In the genomic region with DNA sequence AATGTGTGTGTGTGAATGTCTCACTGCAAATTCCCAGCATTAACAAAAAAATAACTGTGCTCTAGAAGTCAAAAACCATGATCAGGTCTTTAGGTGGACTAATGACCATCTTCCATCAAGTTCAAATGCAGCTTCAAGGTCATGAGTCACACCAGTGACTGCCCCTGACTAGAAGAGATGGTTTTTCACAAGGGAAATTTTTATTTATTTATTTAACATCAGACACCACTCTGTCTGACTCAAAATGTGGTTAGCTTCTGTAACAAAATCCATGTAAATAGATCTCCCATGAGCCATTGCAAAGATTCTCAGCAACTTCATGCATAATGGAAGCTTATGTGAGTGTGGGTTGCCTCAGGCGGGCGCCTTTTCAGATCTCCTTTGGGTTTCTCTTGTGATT, we compare ENCODE assay signal across 23 cellular contexts.
A peak's percentile ranks its signal among the peaks of the same experiment; 100 is the strongest.
DNase-seq lines count a peak whose midpoint lies in the region; ATAC-seq, FAIRE-seq and TF ChIP-seq lines count a peak whose summit lies in the region.
"Had no signal": no experiment of that assay in that cellular context is flagged by ENCODE, and none has a peak within 500 bp of the region (broad histone marks: within the 10 kb centered on the region; RNA-seq: fewer than 3 reads in every experiment).

No MANE protein-coding gene starts in this region.

- H3K9me3 ChIP-seq in mesenchymal stem cell (ENCODE audit: control insufficient read depth, low read length) (no peaks in the 10 kb centered on the region), SK-N-SH (no peaks in the 10 kb centered on the region)
- H3K9me3 ChIP-seq: heart right ventricle, Peyer's patch had no signal

- no peak for FAIRE-seq in GM12892 (lab: Jason Lieb, UNC)
- FAIRE-seq: endometrium, GM19239 had no signal

- no peaks in the 10 kb centered on the region for H3K9me2 ChIP-seq in SK-N-SH

- H3K79me1 ChIP-seq in mesenchymal stem cell (replicated peaks; ENCODE audit: low read length, poor library complexity, severe bottlenecking), result no peaks in the 10 kb centered on the region

- no peak for TF ChIP-seq EP300 in SK-N-SH (IDR thresholded peaks at IDR 0.05; ENCODE audit: borderline replicate concordance in 1 of 2, low read depth in 1 of 2, low read length in 1 of 2)

- H2BK120ac ChIP-seq in mesenchymal stem cell (ENCODE audit: low read depth, low read length), result no peak overlapping the region

- WGBS in mesenchymal stem cell, result 100% methylated on average over 2 of the region's 2 CpGs
- WGBS in SK-N-SH (ENCODE audit: low lambda C conversion rate), result 62% methylated on average over 2 of the region's 2 CpGs

- no peaks in the 10 kb centered on the region for H4K20me1 ChIP-seq in SK-N-SH (ENCODE audit: insufficient read depth)

- H4K8ac ChIP-seq in mesenchymal stem cell (ENCODE audit: low read length), result no peak overlapping the region

- H3K4me1 ChIP-seq in mesenchymal stem cell (ENCODE audit: control insufficient read depth, insufficient read depth, low read depth, low read length), result no peaks in the 10 kb centered on the region
- H3K4me1 ChIP-seq in SK-N-SH (ENCODE audit: control insufficient read depth in 1 of 2, insufficient read depth in 2 of 2, low read depth in 1 of 2, low read length in 1 of 2), result no peaks in the 10 kb centered on the region
- H3K4me1 ChIP-seq: heart right ventricle, Peyer's patch had no signal

- no peak overlapping the region for H3K4ac ChIP-seq in mesenchymal stem cell (ENCODE audit: low read depth in 1 of 2, low read length in 2 of 2)

- peak; percentile 23 for DNase-seq in AG20443 (ENCODE audit: low spot score)
- DNase-seq in HT1080 (ENCODE audit: low read depth), result peak; percentile 82
- DNase-seq in astrocyte of the cerebellum (ENCODE audit: low read depth), result peak; percentile 31
- DNase-seq in mesenchymal stem cell, result peak; percentile 79
- DNase-seq in nucleus accumbens (lab: John Stamatoyannopoulos, UW), result no peak
- no peak for DNase-seq in SK-N-SH
- DNase-seq in GM12892 (ENCODE audit: insufficient read length), result no peak
- DNase-seq: ACHN; activated CD4-positive, alpha-beta T cell treated with anti-CD3 and anti-CD28 coated beads, Interleukin-2, amount 50 U/mL, for 1 hour; activated naive CD8-positive, alpha-beta T cell treated with anti-CD3 and anti-CD28 coated beads, Interleukin-2, amount 10 ng/mL, durations not matched to agents 7 days and 5 days; heart right ventricle; naive thymus-derived CD8-positive, alpha-beta T cell; NCI-H2107; NCI-H510A treated with DMSO at 0.1 percent for 48 hours; NK-92 treated with Interleukin-12 subunit alpha and Interleukin-12 subunit beta, amount 100 ng/mL, for 24 hours; Peyer's patch; right cardiac atrium; T-helper 2 cell; WERI-Rb-1 had no signal

- H3K36me3 ChIP-seq in mesenchymal stem cell (ENCODE audit: control insufficient read depth in 1 of 2, insufficient read depth in 2 of 2, low read depth in 1 of 2, low read length in 2 of 2) (no peaks in the 10 kb centered on the region), SK-N-SH (replicated peaks in 1 of 2; ENCODE audit: control insufficient read depth in 1 of 2, insufficient read depth in 2 of 2, low read length in 1 of 2) (no peaks in the 10 kb centered on the region)
- H3K36me3 ChIP-seq: cardiac muscle cell, heart right ventricle, Peyer's patch, WERI-Rb-1 had no signal

- H3K23ac ChIP-seq in mesenchymal stem cell (ENCODE audit: low read length in 2 of 2), result no peak overlapping the region

- no peak overlapping the region for H2AK5ac ChIP-seq in mesenchymal stem cell (ENCODE audit: low read length, severe bottlenecking)

- H3K27ac ChIP-seq in mesenchymal stem cell (ENCODE audit: low read length, poor library complexity, severe bottlenecking) (no peak overlapping the region), SK-N-SH (ENCODE audit: low read depth in 2 of 2, low read length in 1 of 2) (no peak overlapping the region)
- H3K27ac ChIP-seq: cardiac muscle cell, heart right ventricle, Peyer's patch, WERI-Rb-1 had no signal

- no peak overlapping the region for H2BK5ac ChIP-seq in mesenchymal stem cell (ENCODE audit: low read depth, low read length, poor library complexity, severe bottlenecking)

- H3K27me3 ChIP-seq in mesenchymal stem cell (ENCODE audit: control insufficient read depth in 1 of 2, insufficient read depth in 1 of 2, low read length in 2 of 2) (no peaks in the 10 kb centered on the region), SK-N-SH (ENCODE audit: insufficient read depth) (no peaks in the 10 kb centered on the region)
- H3K27me3 ChIP-seq: heart right ventricle, Peyer's patch had no signal

- H3K4me3 ChIP-seq in astrocyte of the cerebellum (ENCODE audit: low read depth, low read length) (no peak overlapping the region), mesenchymal stem cell (ENCODE audit: insufficient read depth in 1 of 2, low read depth in 1 of 2, low read length in 2 of 2) (no peak overlapping the region), SK-N-SH (ENCODE audit: low read depth in 2 of 2, low read length in 1 of 2) (no peak overlapping the region)
- H3K4me3 ChIP-seq: cardiac muscle cell, heart right ventricle, Peyer's patch had no signal

- H2BK15ac ChIP-seq in mesenchymal stem cell (ENCODE audit: low read depth, poor library complexity, severe bottlenecking), result no peak overlapping the region

- H3K9ac ChIP-seq in mesenchymal stem cell (ENCODE audit: low read length), result no peak overlapping the region
- no peak overlapping the region for H3K9ac ChIP-seq in SK-N-SH

- in situ Hi-C loops in astrocyte of the cerebellum (cut with HindIII; ENCODE audit: low sequenced_read_pairs), result no loop called here

- H3K18ac ChIP-seq in mesenchymal stem cell (ENCODE audit: low read depth in 1 of 2, low read length in 2 of 2), result no peak overlapping the region

- no peak overlapping the region for H4K91ac ChIP-seq in mesenchymal stem cell (ENCODE audit: low read length)

- no peak overlapping the region for H3K14ac ChIP-seq in mesenchymal stem cell (ENCODE audit: low read length in 2 of 2)

- TF ChIP-seq CTCF in astrocyte of the cerebellum (IDR thresholded peaks at IDR 0.05; ENCODE audit: low read depth, low read length, missing control alignments), result no peak
- no peak for TF ChIP-seq CTCF in SK-N-SH (IDR thresholded peaks at IDR 0.05)

- CTCF ChIA-PET in SK-N-SH (lab: Yijun Ruan, JAX), result interaction anchor here (1.3 kb wide), 1 partner anchor 436 kb away, joined by 3 read pairs; no protein-coding TSS in a partner anchor

- POLR2A ChIA-PET in SK-N-SH (lab: Yijun Ruan, JAX), result no interaction called here

- H3K79me2 ChIP-seq in SK-N-SH (ENCODE audit: insufficient read depth), result no peaks in the 10 kb centered on the region

- ATAC-seq in HG03378 (IDR thresholded peaks at IDR 0.05; ENCODE audit: unreplicated experiment), result no peak
- ATAC-seq: heart right ventricle; naive thymus-derived CD8-positive, alpha-beta T cell; right cardiac atrium had no signal

- TF ChIP-seq POLR2A in GM12892 (IDR thresholded peaks at IDR 0.05; ENCODE audit: low read depth, low read length), result no peak

- H2AFZ ChIP-seq in mesenchymal stem cell (ENCODE audit: low read depth, low read length), result no peak overlapping the region
- H2AFZ ChIP-seq in SK-N-SH (ENCODE audit: low read depth), result no peak overlapping the region

- TF ChIP-seq RAD21 in SK-N-SH (IDR thresholded peaks at IDR 0.05; ENCODE audit: low read length), result no peak

- H3K4me2 ChIP-seq in mesenchymal stem cell (ENCODE audit: low read length, poor library complexity, severe bottlenecking), result no peak overlapping the region
- no peak overlapping the region for H3K4me2 ChIP-seq in SK-N-SH

- no peaks in the 10 kb centered on the region for H3F3A ChIP-seq in SK-N-SH (replicated peaks; ENCODE audit: insufficient read depth)

- H2BK12ac ChIP-seq in mesenchymal stem cell (ENCODE audit: low read length in 2 of 2), result no peak overlapping the region

TF ChIP-seq in SK-N-SH, 30 proteins besides CTCF, POLR2A, EP300 and RAD21:
- TF ChIP-seq JUND (IDR thresholded peaks at IDR 0.05) (no peak), RXRA (IDR thresholded peaks at IDR 0.05; ENCODE audit: borderline replicate concordance, low read depth) (no peak), USF2 (IDR thresholded peaks at IDR 0.05; ENCODE audit: borderline replicate concordance, low read depth, low read length) (no peak)

Comparison
In these comparisons a context has a peak if more than half of its experiments do, and no peak if none do; other contexts are left out.
1. DNase-seq: peak in AG20443 (single experiment), HT1080 (single experiment), astrocyte of the cerebellum (single experiment) and mesenchymal stem cell (single experiment); none in nucleus accumbens (0 of 56), SK-N-SH (single experiment) and GM12892 (single experiment).